ENCODE assay signal across 16 cellular contexts in genomic region chr1:235286667-235287066, GRCh38.
DNase-seq lines count a peak whose midpoint lies in the region; ATAC-seq lines count a peak whose summit lies in the region.
"Had no signal": no experiment of that assay in that cellular context is flagged by ENCODE, and none has a peak within 500 bp of the region (broad histone marks: within the 10 kb centered on the region; RNA-seq: fewer than 3 reads in every experiment).

No MANE protein-coding gene starts in this region.

- no peaks in the 10 kb centered on the region for H3K27me3 Mint-ChIP-seq in activated naive CD8-positive, alpha-beta T cell treated with anti-CD3 and anti-CD28 coated beads, Interleukin-2, amount 50 U/mL, for 24 hours
- no peaks in the 10 kb centered on the region for H3K27me3 Mint-ChIP-seq in memory B cell

- DNase-seq in stimulated activated CD4-positive, alpha-beta T cell treated with anti-CD3 and anti-CD28 coated beads, Interleukin-1b, Interleukin-23, amount 100 ng/mL, for 48 hours: peak; percentile 4
- DNase-seq in stimulated activated CD4-positive, alpha-beta T cell treated with anti-CD3 and anti-CD28 coated beads, Interleukin-15, amount 100 ng/mL, for 24 hours: no peak
- no peak for DNase-seq in activated naive CD8-positive, alpha-beta T cell treated with anti-CD3 and anti-CD28 coated beads, Interleukin-2, amount 50 U/mL, for 24 hours
- DNase-seq in memory B cell (ENCODE audit: low spot score in 2 of 2) (no peak), SW 1271 (lab: John Stamatoyannopoulos, UW) (no peak)
- DNase-seq in stimulated activated naive CD4-positive, alpha-beta T cell (lab: John Stamatoyannopoulos, UW): no peak
- DNase-seq: activated CD4-positive, CD25-positive, alpha-beta regulatory T cell; Calu3; kidney glomerular epithelial cell; MG63; NK-92 treated with Interleukin-12 subunit alpha and Interleukin-12 subunit beta, amount 100 ng/mL, for 24 hours had no signal

- H3K4me1 Mint-ChIP-seq in activated naive CD8-positive, alpha-beta T cell treated with anti-CD3 and anti-CD28 coated beads, Interleukin-2, amount 50 U/mL, for 24 hours: peaks cover 72% of the 10 kb centered on the region
- peaks cover 41% of the 10 kb centered on the region for H3K4me1 Mint-ChIP-seq in memory B cell
- H3K4me1 Mint-ChIP-seq: neural progenitor cell had no signal

- peak overlapping the region; percentile 14 for H3K27ac Mint-ChIP-seq in activated naive CD8-positive, alpha-beta T cell treated with anti-CD3 and anti-CD28 coated beads, Interleukin-2, amount 50 U/mL, for 24 hours
- H3K27ac Mint-ChIP-seq in memory B cell: peak overlapping the region; percentile 16
- H3K27ac Mint-ChIP-seq: neural progenitor cell; T-helper 1 cell treated with Interleukin-12 subunit alpha and Interleukin-12 subunit beta and Interleukin-4 antibody, amounts not matched to agents 30 μg/mL and 1 μg/mL, for 36 hours had no signal

- H3K9me3 Mint-ChIP-seq in activated naive CD8-positive, alpha-beta T cell treated with anti-CD3 and anti-CD28 coated beads, Interleukin-2, amount 50 U/mL, for 24 hours: no peaks in the 10 kb centered on the region
- no peaks in the 10 kb centered on the region for H3K9me3 Mint-ChIP-seq in memory B cell
- H3K9me3 Mint-ChIP-seq: activated naive CD4-positive, alpha-beta T cell treated with anti-CD3 and anti-CD28 coated beads, Interleukin-2, amount 50 U/mL, for 72 hours; T-helper 1 cell treated with Interleukin-12 subunit alpha and Interleukin-12 subunit beta and Interleukin-4 antibody, amounts not matched to agents 30 μg/mL and 1 μg/mL, for 36 hours had no signal

- peak; percentile 54 for ATAC-seq in activated naive CD8-positive, alpha-beta T cell treated with anti-CD3 and anti-CD28 coated beads, Interleukin-2, amount 50 U/mL, for 24 hours
- ATAC-seq in memory B cell (ENCODE audit: low read depth): no peak
- no peak for ATAC-seq in GM18520 (IDR thresholded peaks at IDR 0.05; ENCODE audit: unreplicated experiment)
- ATAC-seq in HG03108 (IDR thresholded peaks at IDR 0.05; ENCODE audit: unreplicated experiment): no peak

- H3K36me3 Mint-ChIP-seq in activated naive CD8-positive, alpha-beta T cell treated with anti-CD3 and anti-CD28 coated beads, Interleukin-2, amount 50 U/mL, for 24 hours (ENCODE audit: low read depth): peaks cover 7% of the 10 kb centered on the region
- H3K36me3 Mint-ChIP-seq in memory B cell: peaks cover 3% of the 10 kb centered on the region
- H3K36me3 Mint-ChIP-seq: activated naive CD4-positive, alpha-beta T cell treated with anti-CD3 and anti-CD28 coated beads, Interleukin-2, amount 50 U/mL, for 72 hours had no signal

- no peak overlapping the region for H3K4me3 Mint-ChIP-seq in activated naive CD8-positive, alpha-beta T cell treated with anti-CD3 and anti-CD28 coated beads, Interleukin-2, amount 50 U/mL, for 24 hours
- no peak overlapping the region for H3K4me3 Mint-ChIP-seq in memory B cell
- H3K4me3 Mint-ChIP-seq: neural progenitor cell; T-helper 1 cell treated with Interleukin-12 subunit alpha and Interleukin-12 subunit beta and Interleukin-4 antibody, amounts not matched to agents 30 μg/mL and 1 μg/mL, for 36 hours had no signal
